8 cellular contexts compared by ENCODE assay signal in the genomic region with DNA sequence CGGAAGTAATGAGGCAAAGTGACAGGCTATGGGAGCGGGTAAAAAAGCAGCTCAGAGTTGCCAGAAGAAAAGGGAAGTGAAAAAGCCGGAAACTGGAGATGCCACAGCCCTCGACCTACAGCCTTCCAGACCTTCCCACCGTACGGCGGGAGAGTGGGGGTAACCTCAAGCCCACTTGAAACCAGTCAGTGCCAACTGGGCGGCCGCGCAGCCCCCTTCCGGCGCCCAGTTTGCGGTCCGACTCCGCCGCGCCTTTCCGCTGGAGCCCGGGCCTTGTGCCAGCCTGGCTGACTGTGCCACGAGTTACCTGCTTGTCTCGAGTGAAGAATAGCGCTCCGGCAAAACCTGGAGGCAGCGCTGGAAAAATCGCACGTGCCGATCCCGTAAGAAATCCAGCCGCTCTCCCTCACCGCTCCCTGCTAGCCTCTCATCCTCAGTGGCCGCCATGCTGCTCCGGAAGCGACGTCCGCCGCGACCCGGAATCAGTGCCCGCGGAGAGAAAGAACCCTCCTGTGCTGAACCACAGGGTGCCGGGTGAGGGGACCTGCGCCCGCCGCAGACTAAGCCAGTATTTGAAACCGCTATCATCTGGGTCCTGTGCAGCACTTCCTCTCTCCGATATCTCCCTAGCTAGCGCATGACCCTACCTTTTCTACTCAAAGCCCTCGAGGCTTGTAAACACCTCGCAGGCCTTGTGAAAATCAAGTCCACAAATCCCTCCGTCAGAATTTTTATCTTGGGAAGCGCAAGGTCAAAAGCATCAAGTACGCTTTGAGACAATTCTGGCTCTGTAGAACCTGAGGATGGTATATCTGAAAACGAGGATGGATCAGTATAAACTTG. TPM values are rescaled to one million over a fixed set of nuclear protein-coding genes. Genes with fewer than 3 reads are reported as not detected.
DNase-seq lines count a peak whose midpoint lies in the region; ATAC-seq lines count a peak whose summit lies in the region.

A gene (minus strand): TSS at position 473 of the 843 bp plus-strand sequence. CDS start 26 bp downstream, at position 447.

- DNase-seq in CD4-positive, CD25-positive, alpha-beta regulatory T cell = peak; percentile 51 to 84 (median 60)
- DNase-seq in NT2/D1 (ENCODE audit: low read depth, low spot score) = peak; percentile 42
- DNase-seq in activated CD8-positive, alpha-beta memory T cell treated with anti-CD3 and anti-CD28 coated beads for 48 hours (ENCODE audit: low read depth in 2 of 3, low spot score in 2 of 3) = peak; percentile 47 to 52 (median 48)
- DNase-seq in effector memory CD8-positive, alpha-beta T cell = peak; percentile 51 to 58 (median 54)
- peak; percentile 73 for DNase-seq in mesenchymal stem cell
- peak; percentile 47 for DNase-seq in stimulated activated CD8-positive, alpha-beta memory T cell treated with anti-CD3 and anti-CD28 coated beads, Interleukin-12 subunit alpha, Interleukin-12 subunit beta, amount 100 ng/mL, for 4 hours (ENCODE audit: low read depth)

- H3K27me3 Mint-ChIP-seq in CD4-positive, CD25-positive, alpha-beta regulatory T cell = peaks cover 4% of the 10 kb centered on the region
- no peaks in the 10 kb centered on the region for H3K27me3 Mint-ChIP-seq in effector memory CD8-positive, alpha-beta T cell

- H3K4me3 Mint-ChIP-seq in CD4-positive, CD25-positive, alpha-beta regulatory T cell = peak within 1 kb of the TSS; percentile 91 to 99 (median 97)
- H3K4me3 Mint-ChIP-seq in effector memory CD8-positive, alpha-beta T cell = peak within 1 kb of the TSS; percentile 83 to 98

- no peak within 1 kb of the TSS for H2BK15ac ChIP-seq in mesenchymal stem cell (ENCODE audit: low read depth, poor library complexity, severe bottlenecking)

- H3K9me3 ChIP-seq in CD4-positive, CD25-positive, alpha-beta regulatory T cell (ENCODE audit: control insufficient read depth in 2 of 2, low read length in 2 of 2) = no peaks in the 10 kb centered on the region
- H3K9me3 ChIP-seq in NT2/D1 (ENCODE audit: insufficient read depth, low read length) (no peaks in the 10 kb centered on the region), mesenchymal stem cell (ENCODE audit: control insufficient read depth, low read length) (no peaks in the 10 kb centered on the region)

- H3K36me3 ChIP-seq in CD4-positive, CD25-positive, alpha-beta regulatory T cell (ENCODE audit: control insufficient read depth, insufficient read depth, low read length) = peaks cover 5% of the 10 kb centered on the region
- H3K36me3 ChIP-seq in NT2/D1 (ENCODE audit: insufficient read depth, insufficient read length, low read length) = peaks cover 19% of the 10 kb centered on the region
- H3K36me3 ChIP-seq in mesenchymal stem cell (ENCODE audit: control insufficient read depth in 1 of 2, insufficient read depth in 2 of 2, low read depth in 1 of 2, low read length in 2 of 2) = peaks cover 9 to 11% of the 10 kb centered on the region in 2 experiments

- no peaks in the 10 kb centered on the region for H3K36me3 Mint-ChIP-seq in CD4-positive, CD25-positive, alpha-beta regulatory T cell
- H3K36me3 Mint-ChIP-seq in effector memory CD8-positive, alpha-beta T cell (ENCODE audit: insufficient read depth) = peaks cover 9% of the 10 kb centered on the region

- H4K91ac ChIP-seq in mesenchymal stem cell (ENCODE audit: low read length) = peak within 1 kb of the TSS; percentile 93

- peaks cover 3% of the 10 kb centered on the region for H3K79me1 ChIP-seq in mesenchymal stem cell (replicated peaks; ENCODE audit: low read length, poor library complexity, severe bottlenecking)

- peak; percentile 90 to 95 for ATAC-seq in CD4-positive, CD25-positive, alpha-beta regulatory T cell (ENCODE audit: low read depth in 2 of 2)
- ATAC-seq in GM19397 (IDR thresholded peaks at IDR 0.05; ENCODE audit: unreplicated experiment) (peak; percentile 94), HG03558 (IDR thresholded peaks at IDR 0.05; ENCODE audit: extremely low read depth, unreplicated experiment) (peak; percentile 74)
- peak; percentile 95 for ATAC-seq in effector memory CD8-positive, alpha-beta T cell (replicated peaks)

- H3K23ac ChIP-seq in mesenchymal stem cell (ENCODE audit: low read length in 2 of 2) = peak within 1 kb of the TSS in 1 of 2 experiments; percentile 98

- peaks cover 0 to 8% (median 0%) of the 10 kb centered on the region in 7 donors for H3K9me3 Mint-ChIP-seq in CD4-positive, CD25-positive, alpha-beta regulatory T cell
- H3K9me3 Mint-ChIP-seq in effector memory CD8-positive, alpha-beta T cell = no peaks in the 10 kb centered on the region

- peak within 1 kb of the TSS; percentile 91 for H3K4me2 ChIP-seq in mesenchymal stem cell (ENCODE audit: low read length, poor library complexity, severe bottlenecking)

- H3K27me3 ChIP-seq in CD4-positive, CD25-positive, alpha-beta regulatory T cell (ENCODE audit: control insufficient read depth, insufficient read depth, low read length) = no peaks in the 10 kb centered on the region
- H3K27me3 ChIP-seq in NT2/D1 (ENCODE audit: insufficient read depth, insufficient read length) = no peaks in the 10 kb centered on the region
- no peaks in the 10 kb centered on the region for H3K27me3 ChIP-seq in mesenchymal stem cell (ENCODE audit: control insufficient read depth in 1 of 2, insufficient read depth in 1 of 2, low read length in 2 of 2)

- H3K18ac ChIP-seq in mesenchymal stem cell (ENCODE audit: low read depth in 1 of 2, low read length in 2 of 2) = peak within 1 kb of the TSS; percentile 91 to 95

- peak within 1 kb of the TSS; percentile 95 for H2AFZ ChIP-seq in mesenchymal stem cell (ENCODE audit: low read depth, low read length)

- peaks cover 31 to 52% (median 40%) of the 10 kb centered on the region in 4 donors for H3K4me1 Mint-ChIP-seq in CD4-positive, CD25-positive, alpha-beta regulatory T cell
- peaks cover 31 to 37% of the 10 kb centered on the region in 2 donors for H3K4me1 Mint-ChIP-seq in effector memory CD8-positive, alpha-beta T cell (ENCODE audit: low read depth in 2 of 2)

- peak within 1 kb of the TSS; percentile 86 for H3K9ac ChIP-seq in NT2/D1 (ENCODE audit: insufficient read length, low read depth)
- H3K9ac ChIP-seq in mesenchymal stem cell (ENCODE audit: low read length) = peak within 1 kb of the TSS; percentile 95

- H4K8ac ChIP-seq in mesenchymal stem cell (ENCODE audit: low read length) = peak within 1 kb of the TSS; percentile 100

- no peak within 1 kb of the TSS for H2AK5ac ChIP-seq in mesenchymal stem cell (ENCODE audit: low read length, severe bottlenecking)

- H3K27ac Mint-ChIP-seq in CD4-positive, CD25-positive, alpha-beta regulatory T cell = peak within 1 kb of the TSS; percentile 84 to 98 (median 94)
- H3K27ac Mint-ChIP-seq in effector memory CD8-positive, alpha-beta T cell = peak within 1 kb of the TSS; percentile 96 to 98

- peak within 1 kb of the TSS; percentile 62 for H3K27ac ChIP-seq in CD4-positive, CD25-positive, alpha-beta regulatory T cell (ENCODE audit: insufficient read depth, low read length, poor library complexity, severe bottlenecking)
- H3K27ac ChIP-seq in mesenchymal stem cell (ENCODE audit: low read length, poor library complexity, severe bottlenecking) = peak within 1 kb of the TSS; percentile 90

- H3K4me3 ChIP-seq in CD4-positive, CD25-positive, alpha-beta regulatory T cell (ENCODE audit: low read depth, low read length) = peak within 1 kb of the TSS; percentile 99
- peak within 1 kb of the TSS; percentile 79 for H3K4me3 ChIP-seq in NT2/D1 (ENCODE audit: insufficient read length, low read depth)
- peak within 1 kb of the TSS; percentile 85 to 90 for H3K4me3 ChIP-seq in mesenchymal stem cell (ENCODE audit: insufficient read depth in 1 of 2, low read depth in 1 of 2, low read length in 2 of 2)

- H3K14ac ChIP-seq in mesenchymal stem cell (ENCODE audit: low read length in 2 of 2) = peak within 1 kb of the TSS in 1 of 2 experiments; percentile 18

- 3% methylated on average over 53 of the region's 53 CpGs for WGBS in mesenchymal stem cell

- H2BK5ac ChIP-seq in mesenchymal stem cell (ENCODE audit: low read depth, low read length, poor library complexity, severe bottlenecking) = peak within 1 kb of the TSS; percentile 31

- H3K4ac ChIP-seq in mesenchymal stem cell (ENCODE audit: low read depth in 1 of 2, low read length in 2 of 2) = peak within 1 kb of the TSS; percentile 81 to 87

- peaks cover 19% of the 10 kb centered on the region for H3K4me1 ChIP-seq in CD4-positive, CD25-positive, alpha-beta regulatory T cell (ENCODE audit: control insufficient read depth, insufficient read depth, low read length, poor library complexity, severe bottlenecking)
- H3K4me1 ChIP-seq in NT2/D1 (ENCODE audit: insufficient read depth, insufficient read length) (no peaks in the 10 kb centered on the region), mesenchymal stem cell (ENCODE audit: control insufficient read depth, insufficient read depth, low read depth, low read length) (peaks cover 1% of the 10 kb centered on the region)

- peak within 1 kb of the TSS in 1 of 2 experiments; percentile 3 for H2BK12ac ChIP-seq in mesenchymal stem cell (ENCODE audit: low read length in 2 of 2)

- H2BK120ac ChIP-seq in mesenchymal stem cell (ENCODE audit: low read depth, low read length) = peak within 1 kb of the TSS; percentile 79

RNA-seq across cellular contexts. Expression of the gene that starts here (rescaled TPM):
- total RNA-seq in CD4-positive, CD25-positive, alpha-beta regulatory T cell = 46.8 TPM
- polyA plus RNA-seq in CD4-positive, CD25-positive, alpha-beta regulatory T cell = 10 to 100 TPM in 2 of 4 donors, 1 to 10 TPM in 2; 6.9 to 11.6 (median 9.3) TPM
- 6.8 TPM for polyA plus RNA-seq in mesenchymal stem cell (2013, experiment 1 of 2)
- polyA plus RNA-seq in mesenchymal stem cell (2013, experiment 2 of 2) = 6.3 TPM

Comparison
In these comparisons a context has a peak if more than half of its experiments do, and no peak if none do; other contexts are left out.
1. Peak in every context shown above with its lines: DNase-seq, ATAC-seq, H3K4me3 ChIP-seq and H3K27ac ChIP-seq.